12 cellular contexts compared by ENCODE assay signal in genomic region chr2:95435872-95436209, GRCh38. TPM values are rescaled to one million over a fixed set of nuclear protein-coding genes. Genes with fewer than 3 reads are reported as not detected.
DNase-seq lines count a peak whose midpoint lies in the region; ATAC-seq, FAIRE-seq and TF ChIP-seq lines count a peak whose summit lies in the region.
"Not testable (repeated sequence)": the region's sequence is repeated elsewhere in the genome, so short reads cannot be mapped to it uniquely, and the experiment has no call there.
"Had no signal": no experiment of that assay in that cellular context is flagged by ENCODE, and none has a peak within 500 bp of the region (broad histone marks: within the 10 kb centered on the region; RNA-seq: fewer than 3 reads in every experiment).

No MANE protein-coding gene starts in this region.

- not testable (repeated sequence) for H3K27me3 ChIP-seq in GM23338 (ENCODE audit: insufficient read depth); Panc1 (ENCODE audit: control insufficient read depth, insufficient read depth, low read length); bronchial epithelial cell (ENCODE audit: control insufficient read depth, insufficient read depth, low read length); left lung

- H3K9me3 ChIP-seq in Panc1 (ENCODE audit: control insufficient read depth, insufficient read depth, low read depth, low read length); left lung: not testable (repeated sequence)

- not testable (repeated sequence) for H3K27ac ChIP-seq in GM23338 (ENCODE audit: low read depth); Panc1 (ENCODE audit: low read length); left lung

- H3K4me1 Mint-ChIP-seq in GM23338, result not testable (repeated sequence)

- not testable (repeated sequence) for DNase-seq in GM23338 (ENCODE audit: low spot score); HTR-8/SVneo (ENCODE audit: insufficient read length, low spot score); Panc1 (ENCODE audit: low read depth, low spot score); bronchial epithelial cell (ENCODE audit: low read depth); left lung; omental fat pad (ENCODE audit: low spot score)

- H2AFZ ChIP-seq in GM23338, result not testable (repeated sequence)

- H3K36me3 ChIP-seq in GM23338 (ENCODE audit: insufficient read depth); Panc1 (ENCODE audit: control insufficient read depth, insufficient read depth, low read length); bronchial epithelial cell (ENCODE audit: control insufficient read depth, insufficient read depth, low read length); left lung: not testable (repeated sequence)

- FAIRE-seq in HTR-8/SVneo (lab: Jason Lieb, UNC) (peak; percentile 57), bronchial epithelial cell (lab: Jason Lieb, UNC) (peak; percentile 92)

- H3K4me2 ChIP-seq in GM23338, result not testable (repeated sequence)

- H3K27me3 Mint-ChIP-seq in GM23338 (ENCODE audit: insufficient read depth, low read depth, poor library complexity), result not testable (repeated sequence)

- H3K79me2 ChIP-seq in GM23338 (replicated peaks; ENCODE audit: insufficient read depth), result not testable (repeated sequence)

- H3K4me1 ChIP-seq in GM23338 (ENCODE audit: insufficient read depth); Panc1 (ENCODE audit: control insufficient read depth, insufficient read depth, low read length); left lung: not testable (repeated sequence)

- H3F3A ChIP-seq in GM23338 (replicated peaks; ENCODE audit: low read depth), result not testable (repeated sequence)

- POLR2A ChIA-PET in Panc1 (lab: Charles Lee), result not testable (repeated sequence)

- in situ Hi-C loops in Panc1 (cut with HindIII; ENCODE audit: low pct_unique_long_range_greater_than_20kb, low sequenced_read_pairs), result not testable (repeated sequence)

- H3K4me3 ChIP-seq in GM23338; Panc1 (ENCODE audit: low read depth in 2 of 2, low read length in 2 of 2); bronchial epithelial cell (ENCODE audit: low read depth, low read length); left lung: not testable (repeated sequence)

- not testable (repeated sequence) for H3K4me3 Mint-ChIP-seq in GM23338

- CTCF ChIA-PET in Panc1 (lab: Charles Lee), result not testable (repeated sequence)

- H3K27ac Mint-ChIP-seq in GM23338, result not testable (repeated sequence)

- ATAC-seq in GM23338, result peak; percentile 50
- peak; percentile 59 for ATAC-seq in Panc1
- peak; percentile 38 for ATAC-seq in SK-N-SH treated with all-trans-retinoic acid at 6 μM for 48 hours
- ATAC-seq in left lung, result peak; percentile 37
- peak; percentile 79 for ATAC-seq in omental fat pad (ENCODE audit: low FRiP score)

- H4K20me1 ChIP-seq in GM23338 (replicated peaks; ENCODE audit: insufficient read depth), result not testable (repeated sequence)

- not testable (repeated sequence) for H3K9me2 ChIP-seq in GM23338 (ENCODE audit: insufficient read depth)

- not testable (repeated sequence) for H3K36me3 Mint-ChIP-seq in GM23338 (ENCODE audit: low read depth)

- intact Hi-C loops in Panc1 (cut with micrococcal nuclease; ENCODE audit: unreplicated experiment); left lung (cut with DNase I): not testable (repeated sequence)

- BruUV-seq in Panc1 (replicated peaks; lab: Mats Ljungman, UMichigan), result not testable (repeated sequence)

- not testable (repeated sequence) for H3K9me3 Mint-ChIP-seq in GM23338

- TF ChIP-seq CTCF in GM23338 (conservative IDR thresholded peaks at IDR 0.05; ENCODE audit: low read depth in 2 of 2); Panc1 (IDR thresholded peaks at IDR 0.05); bronchial epithelial cell (IDR thresholded peaks at IDR 0.05; ENCODE audit: insufficient read depth, low read length, severe bottlenecking); left lung (IDR thresholded peaks at IDR 0.05); omental fat pad (IDR thresholded peaks at IDR 0.05): not testable (repeated sequence)

RNA-seq across cellular contexts. Expression of gene FAHD2A, which starts 33.3 kb away (rescaled TPM):
- 48.1 and 51.0 TPM in 2 replicates for total RNA-seq in GM23338 (2014; rRNA removed; shearing (Covaris generic))
- polyA plus RNA-seq in GM23338 (2016; fragmentation: Nextera tagmentation; extraction: Ambion mirVana), result 26.8 and 27.6 TPM in 2 replicates
- 17.2 TPM for total RNA-seq in Panc1 (2021; ENCODE audit: unreplicated experiment)
- 13.1 TPM for polyA plus RNA-seq in Panc1 (2012; ENCODE audit: insufficient read length)
- 33.7 and 34.9 TPM in 2 replicates for total RNA-seq in bronchial epithelial cell
- total RNA-seq in left lung, result 10 to 100 TPM; 23.6 to 26.8 TPM
- total RNA-seq in omental fat pad, result 10 to 100 TPM; 17.7 to 28.8 (median 26.0) TPM

RNA-seq across cellular contexts. Expression of gene TRIM43B, which starts 48.7 kb away (rescaled TPM):
- total RNA-seq in GM23338 (2014; rRNA removed; shearing (Covaris generic)), result 0.66 TPM in 1 of 2 replicates, not detected in the other
- 0.12 and 0.44 TPM in 2 replicates for polyA plus RNA-seq in GM23338 (2016; fragmentation: Nextera tagmentation; extraction: Ambion mirVana)
- total RNA-seq in Panc1 (2021; ENCODE audit: unreplicated experiment) (not detected), bronchial epithelial cell (not detected in 2 replicates), left lung (not detected), omental fat pad (not detected)
- not detected for polyA plus RNA-seq in Panc1 (2012; ENCODE audit: insufficient read length)
- total RNA-seq: Caco-2; CD4-positive, alpha-beta T cell; H4; HepG2 had no signal
- polyA plus RNA-seq: BJ, HepG2 had no signal
